ENCODE assay signal across 1 cellular context in the genomic region with DNA sequence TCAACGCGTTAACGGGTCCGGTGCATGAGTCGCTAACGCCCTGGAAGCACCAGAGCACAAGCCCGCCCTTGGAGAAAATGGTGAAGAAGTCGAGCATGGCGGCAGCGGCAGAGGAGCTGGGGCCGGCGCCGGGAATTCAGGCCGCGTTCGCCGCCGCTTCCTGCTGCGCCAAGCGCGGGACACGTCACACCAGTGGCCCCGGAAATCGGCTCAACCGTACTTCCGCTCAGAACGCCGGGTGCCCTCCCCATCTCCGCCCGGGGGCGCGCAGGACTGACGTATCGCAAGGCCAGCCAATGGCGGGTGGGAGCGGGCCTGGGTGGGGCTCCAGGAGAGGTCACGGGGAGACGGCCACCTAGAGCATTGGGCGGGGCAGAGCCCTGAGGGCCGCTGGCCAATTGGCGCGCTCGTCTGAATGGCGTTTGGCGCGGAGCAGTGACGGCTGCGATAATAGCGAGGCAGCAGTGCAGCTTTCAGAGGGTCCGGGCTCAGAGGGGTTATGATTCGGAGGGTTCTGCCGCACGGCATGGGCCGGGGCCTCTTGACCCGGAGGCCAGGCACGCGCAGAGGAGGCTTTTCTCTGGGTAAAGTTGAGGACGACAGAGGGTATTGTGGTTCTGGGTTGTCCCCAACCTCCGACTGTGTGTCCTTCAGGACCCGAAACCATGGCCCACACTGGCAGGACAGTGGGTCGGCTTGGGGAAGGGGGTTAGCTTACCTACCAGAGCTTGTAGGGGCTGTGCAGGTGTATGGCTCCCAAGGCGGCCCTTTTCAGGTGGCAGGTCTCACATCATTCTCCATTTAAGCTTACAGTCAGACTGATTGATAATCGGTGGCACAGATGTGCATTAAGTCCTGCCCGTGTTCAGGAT.
TF ChIP-seq lines count a peak whose summit lies in the region.

A gene (plus strand): TSS at position 447 of the 872 bp plus-strand sequence. CDS start 53 bp downstream, at position 500.
A gene with protein sequence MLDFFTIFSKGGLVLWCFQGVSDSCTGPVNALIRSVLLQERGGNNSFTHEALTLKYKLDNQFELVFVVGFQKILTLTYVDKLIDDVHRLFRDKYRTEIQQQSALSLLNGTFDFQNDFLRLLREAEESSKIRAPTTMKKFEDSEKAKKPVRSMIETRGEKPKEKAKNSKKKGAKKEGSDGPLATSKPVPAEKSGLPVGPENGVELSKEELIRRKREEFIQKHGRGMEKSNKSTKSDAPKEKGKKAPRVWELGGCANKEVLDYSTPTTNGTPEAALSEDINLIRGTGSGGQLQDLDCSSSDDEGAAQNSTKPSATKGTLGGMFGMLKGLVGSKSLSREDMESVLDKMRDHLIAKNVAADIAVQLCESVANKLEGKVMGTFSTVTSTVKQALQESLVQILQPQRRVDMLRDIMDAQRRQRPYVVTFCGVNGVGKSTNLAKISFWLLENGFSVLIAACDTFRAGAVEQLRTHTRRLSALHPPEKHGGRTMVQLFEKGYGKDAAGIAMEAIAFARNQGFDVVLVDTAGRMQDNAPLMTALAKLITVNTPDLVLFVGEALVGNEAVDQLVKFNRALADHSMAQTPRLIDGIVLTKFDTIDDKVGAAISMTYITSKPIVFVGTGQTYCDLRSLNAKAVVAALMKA (minus strand): TSS at position 188 of the 872 bp plus-strand sequence. CDS start 91 bp downstream, at position 97.

TF ChIP-seq in HepG2, 621 proteins besides CTCF, POLR2A, EP300 and RAD21 (continued from another document and continues in another):
- TF ChIP-seq, protein P1, sequence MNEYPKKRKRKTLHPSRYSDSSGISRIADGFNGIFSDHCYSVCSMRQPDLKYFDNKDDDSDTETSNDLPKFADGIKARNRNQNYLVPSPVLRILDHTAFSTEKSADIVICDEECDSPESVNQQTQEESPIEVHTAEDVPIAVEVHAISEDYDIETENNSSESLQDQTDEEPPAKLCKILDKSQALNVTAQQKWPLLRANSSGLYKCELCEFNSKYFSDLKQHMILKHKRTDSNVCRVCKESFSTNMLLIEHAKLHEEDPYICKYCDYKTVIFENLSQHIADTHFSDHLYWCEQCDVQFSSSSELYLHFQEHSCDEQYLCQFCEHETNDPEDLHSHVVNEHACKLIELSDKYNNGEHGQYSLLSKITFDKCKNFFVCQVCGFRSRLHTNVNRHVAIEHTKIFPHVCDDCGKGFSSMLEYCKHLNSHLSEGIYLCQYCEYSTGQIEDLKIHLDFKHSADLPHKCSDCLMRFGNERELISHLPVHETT (CRISPR knock-in tag; conservative IDR thresholded peaks at IDR 0.05) = no peak; the same call in 1 of the 2 replicates
- no peak for TF ChIP-seq NCOA2 (CRISPR knock-in tag; IDR thresholded peaks at IDR 0.05)
- TF ChIP-seq, protein P2, sequence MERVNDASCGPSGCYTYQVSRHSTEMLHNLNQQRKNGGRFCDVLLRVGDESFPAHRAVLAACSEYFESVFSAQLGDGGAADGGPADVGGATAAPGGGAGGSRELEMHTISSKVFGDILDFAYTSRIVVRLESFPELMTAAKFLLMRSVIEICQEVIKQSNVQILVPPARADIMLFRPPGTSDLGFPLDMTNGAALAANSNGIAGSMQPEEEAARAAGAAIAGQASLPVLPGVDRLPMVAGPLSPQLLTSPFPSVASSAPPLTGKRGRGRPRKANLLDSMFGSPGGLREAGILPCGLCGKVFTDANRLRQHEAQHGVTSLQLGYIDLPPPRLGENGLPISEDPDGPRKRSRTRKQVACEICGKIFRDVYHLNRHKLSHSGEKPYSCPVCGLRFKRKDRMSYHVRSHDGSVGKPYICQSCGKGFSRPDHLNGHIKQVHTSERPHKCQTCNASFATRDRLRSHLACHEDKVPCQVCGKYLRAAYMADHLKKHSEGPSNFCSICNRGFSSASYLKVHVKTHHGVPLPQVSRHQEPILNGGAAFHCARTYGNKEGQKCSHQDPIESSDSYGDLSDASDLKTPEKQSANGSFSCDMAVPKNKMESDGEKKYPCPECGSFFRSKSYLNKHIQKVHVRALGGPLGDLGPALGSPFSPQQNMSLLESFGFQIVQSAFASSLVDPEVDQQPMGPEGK (CRISPR knock-in tag; IDR thresholded peaks at IDR 0.05) = peak; percentile 73
- TF ChIP-seq, protein P3, sequence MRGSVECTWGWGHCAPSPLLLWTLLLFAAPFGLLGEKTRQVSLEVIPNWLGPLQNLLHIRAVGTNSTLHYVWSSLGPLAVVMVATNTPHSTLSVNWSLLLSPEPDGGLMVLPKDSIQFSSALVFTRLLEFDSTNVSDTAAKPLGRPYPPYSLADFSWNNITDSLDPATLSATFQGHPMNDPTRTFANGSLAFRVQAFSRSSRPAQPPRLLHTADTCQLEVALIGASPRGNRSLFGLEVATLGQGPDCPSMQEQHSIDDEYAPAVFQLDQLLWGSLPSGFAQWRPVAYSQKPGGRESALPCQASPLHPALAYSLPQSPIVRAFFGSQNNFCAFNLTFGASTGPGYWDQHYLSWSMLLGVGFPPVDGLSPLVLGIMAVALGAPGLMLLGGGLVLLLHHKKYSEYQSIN (CRISPR knock-in tag; IDR thresholded peaks at IDR 0.05; ENCODE audit: borderline replicate concordance) = no peak
- TF ChIP-seq NFE2L2 (IDR thresholded peaks at IDR 0.05; ENCODE audit: low read length) = no peak
- TF ChIP-seq, protein P4, sequence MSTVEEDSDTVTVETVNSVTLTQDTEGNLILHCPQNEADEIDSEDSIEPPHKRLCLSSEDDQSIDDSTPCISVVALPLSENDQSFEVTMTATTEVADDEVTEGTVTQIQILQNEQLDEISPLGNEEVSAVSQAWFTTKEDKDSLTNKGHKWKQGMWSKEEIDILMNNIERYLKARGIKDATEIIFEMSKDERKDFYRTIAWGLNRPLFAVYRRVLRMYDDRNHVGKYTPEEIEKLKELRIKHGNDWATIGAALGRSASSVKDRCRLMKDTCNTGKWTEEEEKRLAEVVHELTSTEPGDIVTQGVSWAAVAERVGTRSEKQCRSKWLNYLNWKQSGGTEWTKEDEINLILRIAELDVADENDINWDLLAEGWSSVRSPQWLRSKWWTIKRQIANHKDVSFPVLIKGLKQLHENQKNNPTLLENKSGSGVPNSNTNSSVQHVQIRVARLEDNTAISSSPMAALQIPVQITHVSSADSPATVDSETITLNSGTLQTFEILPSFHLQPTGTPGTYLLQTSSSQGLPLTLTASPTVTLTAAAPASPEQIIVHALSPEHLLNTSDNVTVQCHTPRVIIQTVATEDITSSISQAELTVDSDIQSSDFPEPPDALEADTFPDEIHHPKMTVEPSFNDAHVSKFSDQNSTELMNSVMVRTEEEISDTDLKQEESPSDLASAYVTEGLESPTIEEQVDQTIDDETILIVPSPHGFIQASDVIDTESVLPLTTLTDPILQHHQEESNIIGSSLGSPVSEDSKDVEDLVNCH (CRISPR knock-in tag; IDR thresholded peaks at IDR 0.05) = no peak
- TF ChIP-seq DR1 (CRISPR knock-in tag; IDR thresholded peaks at IDR 0.05) = no peak
- TF ChIP-seq, protein P5, sequence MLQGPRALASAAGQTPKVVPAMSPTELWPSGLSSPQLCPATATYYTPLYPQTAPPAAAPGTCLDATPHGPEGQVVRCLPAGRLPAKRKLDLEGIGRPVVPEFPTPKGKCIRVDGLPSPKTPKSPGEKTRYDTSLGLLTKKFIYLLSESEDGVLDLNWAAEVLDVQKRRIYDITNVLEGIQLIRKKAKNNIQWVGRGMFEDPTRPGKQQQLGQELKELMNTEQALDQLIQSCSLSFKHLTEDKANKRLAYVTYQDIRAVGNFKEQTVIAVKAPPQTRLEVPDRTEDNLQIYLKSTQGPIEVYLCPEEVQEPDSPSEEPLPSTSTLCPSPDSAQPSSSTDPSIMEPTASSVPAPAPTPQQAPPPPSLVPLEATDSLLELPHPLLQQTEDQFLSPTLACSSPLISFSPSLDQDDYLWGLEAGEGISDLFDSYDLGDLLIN (CRISPR knock-in tag; IDR thresholded peaks at IDR 0.05; ENCODE audit: borderline replicate concordance) = 0 out of 2 replicates have a peak, but pooled peaks have one; percentile 10
- no peak for TF ChIP-seq NR3C1 (CRISPR knock-in tag; IDR thresholded peaks at IDR 0.05)
- TF ChIP-seq, protein P6, sequence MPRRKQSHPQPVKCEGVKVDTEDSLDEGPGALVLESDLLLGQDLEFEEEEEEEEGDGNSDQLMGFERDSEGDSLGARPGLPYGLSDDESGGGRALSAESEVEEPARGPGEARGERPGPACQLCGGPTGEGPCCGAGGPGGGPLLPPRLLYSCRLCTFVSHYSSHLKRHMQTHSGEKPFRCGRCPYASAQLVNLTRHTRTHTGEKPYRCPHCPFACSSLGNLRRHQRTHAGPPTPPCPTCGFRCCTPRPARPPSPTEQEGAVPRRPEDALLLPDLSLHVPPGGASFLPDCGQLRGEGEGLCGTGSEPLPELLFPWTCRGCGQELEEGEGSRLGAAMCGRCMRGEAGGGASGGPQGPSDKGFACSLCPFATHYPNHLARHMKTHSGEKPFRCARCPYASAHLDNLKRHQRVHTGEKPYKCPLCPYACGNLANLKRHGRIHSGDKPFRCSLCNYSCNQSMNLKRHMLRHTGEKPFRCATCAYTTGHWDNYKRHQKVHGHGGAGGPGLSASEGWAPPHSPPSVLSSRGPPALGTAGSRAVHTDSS (CRISPR knock-in tag; conservative IDR thresholded peaks at IDR 0.05) = no peak
- TF ChIP-seq RBM39 (IDR thresholded peaks at IDR 0.05; ENCODE audit: low read depth, low read length, poor library complexity, severe bottlenecking) = peak; percentile 78
- TF ChIP-seq NFRKB (IDR thresholded peaks at IDR 0.05) = no peak
- no peak for TF ChIP-seq ZNF432 (CRISPR knock-in tag; IDR thresholded peaks at IDR 0.05; ENCODE audit: borderline replicate concordance)
- no peak for TF ChIP-seq NCOA5 (CRISPR knock-in tag; IDR thresholded peaks at IDR 0.05)
- 0 out of 2 replicates have a peak, but pooled peaks have one; percentile 29 for TF ChIP-seq ESRRA (CRISPR knock-in tag; IDR thresholded peaks at IDR 0.05; ENCODE audit: low read depth)
- peak; percentile 84; the same call in 1 of the 2 replicates for TF ChIP-seq ARNT2 (CRISPR knock-in tag; IDR thresholded peaks at IDR 0.05; ENCODE audit: low read depth)
- TF ChIP-seq, protein P7, sequence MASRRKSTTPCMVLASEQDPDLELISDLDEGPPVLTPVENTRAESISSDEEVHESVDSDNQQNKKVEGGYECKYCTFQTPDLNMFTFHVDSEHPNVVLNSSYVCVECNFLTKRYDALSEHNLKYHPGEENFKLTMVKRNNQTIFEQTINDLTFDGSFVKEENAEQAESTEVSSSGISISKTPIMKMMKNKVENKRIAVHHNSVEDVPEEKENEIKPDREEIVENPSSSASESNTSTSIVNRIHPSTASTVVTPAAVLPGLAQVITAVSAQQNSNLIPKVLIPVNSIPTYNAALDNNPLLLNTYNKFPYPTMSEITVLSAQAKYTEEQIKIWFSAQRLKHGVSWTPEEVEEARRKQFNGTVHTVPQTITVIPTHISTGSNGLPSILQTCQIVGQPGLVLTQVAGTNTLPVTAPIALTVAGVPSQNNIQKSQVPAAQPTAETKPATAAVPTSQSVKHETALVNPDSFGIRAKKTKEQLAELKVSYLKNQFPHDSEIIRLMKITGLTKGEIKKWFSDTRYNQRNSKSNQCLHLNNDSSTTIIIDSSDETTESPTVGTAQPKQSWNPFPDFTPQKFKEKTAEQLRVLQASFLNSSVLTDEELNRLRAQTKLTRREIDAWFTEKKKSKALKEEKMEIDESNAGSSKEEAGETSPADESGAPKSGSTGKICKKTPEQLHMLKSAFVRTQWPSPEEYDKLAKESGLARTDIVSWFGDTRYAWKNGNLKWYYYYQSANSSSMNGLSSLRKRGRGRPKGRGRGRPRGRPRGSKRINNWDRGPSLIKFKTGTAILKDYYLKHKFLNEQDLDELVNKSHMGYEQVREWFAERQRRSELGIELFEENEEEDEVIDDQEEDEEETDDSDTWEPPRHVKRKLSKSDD (CRISPR knock-in tag; IDR thresholded peaks at IDR 0.05; ENCODE audit: low read depth) = peak; percentile 87; the same call in 1 of the 2 replicates
- peak; percentile 97 for TF ChIP-seq NR2C2 (CRISPR knock-in tag; IDR thresholded peaks at IDR 0.05; ENCODE audit: borderline replicate concordance)
- TF ChIP-seq, protein P8, sequence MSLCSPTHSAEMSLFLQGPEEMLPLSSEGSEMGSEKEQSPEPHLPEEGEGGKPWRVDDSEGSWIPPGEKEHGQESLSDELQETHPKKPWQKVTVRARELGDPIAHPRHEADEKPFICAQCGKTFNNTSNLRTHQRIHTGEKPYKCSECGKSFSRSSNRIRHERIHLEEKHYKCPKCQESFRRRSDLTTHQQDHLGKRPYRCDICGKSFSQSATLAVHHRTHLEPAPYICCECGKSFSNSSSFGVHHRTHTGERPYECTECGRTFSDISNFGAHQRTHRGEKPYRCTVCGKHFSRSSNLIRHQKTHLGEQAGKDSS (CRISPR knock-in tag; IDR thresholded peaks at IDR 0.05; ENCODE audit: borderline replicate concordance, low read depth) = peak; percentile 31; the same call in 1 of the 2 replicates
- TF ChIP-seq TRIM24 (CRISPR knock-in tag; IDR thresholded peaks at IDR 0.05) = no peak
- no peak; the same call in 1 of the 2 replicates for TF ChIP-seq BRD4 (CRISPR knock-in tag; IDR thresholded peaks at IDR 0.05)
- TF ChIP-seq POLR2AphosphoS2 (IDR thresholded peaks at IDR 0.05; ENCODE audit: low read depth, low read length) = no peak; the same call in 1 of the 2 replicates
- TF ChIP-seq, protein P9, sequence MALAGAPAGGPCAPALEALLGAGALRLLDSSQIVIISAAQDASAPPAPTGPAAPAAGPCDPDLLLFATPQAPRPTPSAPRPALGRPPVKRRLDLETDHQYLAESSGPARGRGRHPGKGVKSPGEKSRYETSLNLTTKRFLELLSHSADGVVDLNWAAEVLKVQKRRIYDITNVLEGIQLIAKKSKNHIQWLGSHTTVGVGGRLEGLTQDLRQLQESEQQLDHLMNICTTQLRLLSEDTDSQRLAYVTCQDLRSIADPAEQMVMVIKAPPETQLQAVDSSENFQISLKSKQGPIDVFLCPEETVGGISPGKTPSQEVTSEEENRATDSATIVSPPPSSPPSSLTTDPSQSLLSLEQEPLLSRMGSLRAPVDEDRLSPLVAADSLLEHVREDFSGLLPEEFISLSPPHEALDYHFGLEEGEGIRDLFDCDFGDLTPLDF (CRISPR knock-in tag; IDR thresholded peaks at IDR 0.05) = peak; percentile 77
- TF ChIP-seq SAFB2 (CRISPR knock-in tag; IDR thresholded peaks at IDR 0.05; ENCODE audit: borderline replicate concordance, low read depth) = no peak
- no peak for TF ChIP-seq NR1H2 (CRISPR knock-in tag; IDR thresholded peaks at IDR 0.05; ENCODE audit: borderline replicate concordance, low read depth)
- no peak for TF ChIP-seq ZBTB20 (CRISPR knock-in tag; IDR thresholded peaks at IDR 0.05; ENCODE audit: borderline replicate concordance, low read depth)
- TF ChIP-seq ISL2 (CRISPR knock-in tag; IDR thresholded peaks at IDR 0.05) = peak; percentile 66; the same call in 1 of the 2 replicates
- TF ChIP-seq, protein P10, sequence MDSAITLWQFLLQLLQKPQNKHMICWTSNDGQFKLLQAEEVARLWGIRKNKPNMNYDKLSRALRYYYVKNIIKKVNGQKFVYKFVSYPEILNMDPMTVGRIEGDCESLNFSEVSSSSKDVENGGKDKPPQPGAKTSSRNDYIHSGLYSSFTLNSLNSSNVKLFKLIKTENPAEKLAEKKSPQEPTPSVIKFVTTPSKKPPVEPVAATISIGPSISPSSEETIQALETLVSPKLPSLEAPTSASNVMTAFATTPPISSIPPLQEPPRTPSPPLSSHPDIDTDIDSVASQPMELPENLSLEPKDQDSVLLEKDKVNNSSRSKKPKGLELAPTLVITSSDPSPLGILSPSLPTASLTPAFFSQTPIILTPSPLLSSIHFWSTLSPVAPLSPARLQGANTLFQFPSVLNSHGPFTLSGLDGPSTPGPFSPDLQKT (CRISPR knock-in tag; IDR thresholded peaks at IDR 0.05; ENCODE audit: borderline replicate concordance) = no peak
- no peak for TF ChIP-seq WIZ (CRISPR knock-in tag; IDR thresholded peaks at IDR 0.05)
- TF ChIP-seq HOXA7 (CRISPR knock-in tag; IDR thresholded peaks at IDR 0.05) = no peak
- TF ChIP-seq ZNF382 (CRISPR knock-in tag; IDR thresholded peaks at IDR 0.05; ENCODE audit: borderline replicate concordance) = no peak
- peak; percentile 83 for TF ChIP-seq SIN3A (IDR thresholded peaks at IDR 0.05; ENCODE audit: borderline replicate concordance, low read depth, low read length)
- no peak for TF ChIP-seq ZNF138 (CRISPR knock-in tag; IDR thresholded peaks at IDR 0.05; ENCODE audit: low read depth)
- TF ChIP-seq RCOR2 (CRISPR knock-in tag; IDR thresholded peaks at IDR 0.05) = no peak
- TF ChIP-seq HNRNPLL (IDR thresholded peaks at IDR 0.05; ENCODE audit: low read depth, low read length, poor library complexity, severe bottlenecking) = peak; percentile 93
- TF ChIP-seq AGO2 (optimal IDR thresholded peaks at IDR 0.05; ENCODE audit: low read depth, low read length) = peak; percentile 57
